In the genomic region with DNA sequence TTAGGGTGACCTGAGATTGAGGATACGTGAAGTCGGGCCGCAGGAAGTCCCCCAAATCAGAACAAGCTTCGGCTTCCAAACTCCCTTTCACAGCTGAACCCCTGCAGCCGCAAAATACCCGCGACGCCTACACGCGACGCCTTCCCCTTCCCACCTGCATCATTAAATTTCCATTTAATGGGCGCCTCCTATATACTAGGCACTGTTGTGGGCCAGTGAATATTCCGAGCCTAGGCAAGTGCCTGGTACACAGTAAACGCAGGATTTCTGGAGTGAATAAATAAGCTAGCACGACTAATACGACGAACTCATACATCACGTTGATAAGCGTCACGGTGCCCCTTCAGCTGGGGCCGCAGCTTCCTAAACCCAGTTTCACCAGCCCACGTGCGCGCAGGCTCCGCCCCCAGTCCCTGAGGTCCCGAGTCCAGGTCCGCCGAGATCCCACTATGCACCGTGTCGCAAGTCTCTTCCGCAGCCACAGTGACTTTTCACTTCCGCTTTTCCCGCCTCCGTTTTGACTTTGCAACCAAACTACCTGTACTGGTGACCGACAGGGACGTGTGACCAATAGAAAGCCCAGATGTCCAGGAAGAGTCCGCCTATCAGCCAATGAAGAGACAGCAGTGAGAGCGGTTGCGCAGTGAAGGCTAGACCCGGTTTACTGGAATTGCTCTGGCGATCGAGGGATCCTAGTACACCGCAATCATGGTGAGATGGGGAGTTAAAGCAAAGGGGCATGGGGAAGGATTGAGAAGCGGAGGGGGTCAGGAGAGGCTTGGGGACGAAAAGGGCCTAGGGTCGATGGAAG, we compare ENCODE assay signal across 8 cellular contexts. TPM values are rescaled to one million over a fixed set of nuclear protein-coding genes. Genes with fewer than 3 reads are reported as not detected.
DNase-seq lines count a peak whose midpoint lies in the region; ATAC-seq and TF ChIP-seq lines count a peak whose summit lies in the region.

A gene (plus strand): TSS at position 623 of the 811 bp plus-strand sequence. CDS start 86 bp downstream, at position 709.

- TF ChIP-seq POLR2A in suprapubic skin (IDR thresholded peaks at IDR 0.05), result peak in 1 of 2 donors; percentile 51

- H3K27me3 Mint-ChIP-seq in activated naive CD4-positive, alpha-beta T cell treated with anti-CD3 and anti-CD28 coated beads, Interleukin-2, amount 50 U/mL, for 24 hours, result peaks cover 8% of the 10 kb centered on the region

- peaks cover 40% of the 10 kb centered on the region for H3K4me1 Mint-ChIP-seq in activated naive CD4-positive, alpha-beta T cell treated with anti-CD3 and anti-CD28 coated beads, Interleukin-2, amount 50 U/mL, for 24 hours

- H3K4me3 Mint-ChIP-seq in activated naive CD4-positive, alpha-beta T cell treated with anti-CD3 and anti-CD28 coated beads, Interleukin-2, amount 50 U/mL, for 24 hours, result peak within 1 kb of the TSS; percentile 98

- no peak for TF ChIP-seq EP300 in suprapubic skin (IDR thresholded peaks at IDR 0.05)

- under 1% methylated on average over 29 of the region's 46 CpGs for WGBS in suprapubic skin

- ATAC-seq in HG02623 (IDR thresholded peaks at IDR 0.05; ENCODE audit: unreplicated experiment) (peak; percentile 89), SK-N-SH treated with all-trans-retinoic acid at 6 μM for 48 hours (peak; percentile 84)

- H3K27ac ChIP-seq in suprapubic skin, result peak within 1 kb of the TSS; percentile 92

- no peaks in the 10 kb centered on the region for H3K9me3 Mint-ChIP-seq in activated naive CD4-positive, alpha-beta T cell treated with anti-CD3 and anti-CD28 coated beads, Interleukin-2, amount 50 U/mL, for 24 hours

- H3K4me3 ChIP-seq in suprapubic skin, result peak within 1 kb of the TSS; percentile 96

- TF ChIP-seq CTCF in GM10266 (IDR thresholded peaks at IDR 0.05; ENCODE audit: control insufficient read depth, insufficient read depth, low read depth, missing control alignments), result no peak
- TF ChIP-seq CTCF in suprapubic skin (IDR thresholded peaks at IDR 0.05), result no peak

- DNase-seq in GM10266 (ENCODE audit: extremely low spot score) (peak; percentile 95), NCI-H1092 treated with DMSO at 0.1 percent for 48 hours (lab: John Stamatoyannopoulos, UW) (peak; percentile 100), glomerular endothelial cell (ENCODE audit: extremely low read depth, low read depth, low spot score) (peak; percentile 99), occipital lobe (lab: John Stamatoyannopoulos, UW) (peak; percentile 99), suprapubic skin (ENCODE audit: low spot score in 2 of 2) (peak; percentile 99)

- H3K27me3 ChIP-seq in suprapubic skin, result no peaks in the 10 kb centered on the region

- H3K27ac Mint-ChIP-seq in activated naive CD4-positive, alpha-beta T cell treated with anti-CD3 and anti-CD28 coated beads, Interleukin-2, amount 50 U/mL, for 24 hours, result peak within 1 kb of the TSS; percentile 100

- H3K36me3 Mint-ChIP-seq in activated naive CD4-positive, alpha-beta T cell treated with anti-CD3 and anti-CD28 coated beads, Interleukin-2, amount 50 U/mL, for 24 hours, result peaks cover 13% of the 10 kb centered on the region

- H3K36me3 ChIP-seq in suprapubic skin, result peaks cover 25% of the 10 kb centered on the region

- H3K9me3 ChIP-seq in suprapubic skin, result no peaks in the 10 kb centered on the region

- peaks cover 56% of the 10 kb centered on the region for H3K4me1 ChIP-seq in suprapubic skin

TF ChIP-seq in SK-N-SH treated with all-trans-retinoic acid at 6 μM for 48 hours, 23 proteins besides CTCF, POLR2A, EP300 and RAD21:
- no peak for TF ChIP-seq ZFP30 (CRISPR knock-in tag; IDR thresholded peaks at IDR 0.05)
- 0 out of 2 replicates have a peak, but pooled peaks have one; percentile 14 for TF ChIP-seq ZFP3 (CRISPR knock-in tag; IDR thresholded peaks at IDR 0.05)
TF ChIP-seq in SK-N-SH treated with all-trans-retinoic acid at 6 μM for 48 hours: peak in this region for 1.

RNA-seq across cellular contexts. Expression of the gene that starts here (rescaled TPM):
- total RNA-seq in glomerular endothelial cell, result 207 TPM in 2 replicates
- 138 TPM for total RNA-seq in occipital lobe
- total RNA-seq in suprapubic skin, result 100 to 1,000 TPM; 106 to 186 (median 162) TPM

Comparison
In these comparisons a context has a peak if more than half of its experiments do, and no peak if none do; other contexts are left out.
1. Peak in every context shown above with its lines: DNase-seq, ATAC-seq, H3K4me3 ChIP-seq and H3K27ac ChIP-seq.